27 cellular contexts compared by ENCODE assay signal in the genomic region with DNA sequence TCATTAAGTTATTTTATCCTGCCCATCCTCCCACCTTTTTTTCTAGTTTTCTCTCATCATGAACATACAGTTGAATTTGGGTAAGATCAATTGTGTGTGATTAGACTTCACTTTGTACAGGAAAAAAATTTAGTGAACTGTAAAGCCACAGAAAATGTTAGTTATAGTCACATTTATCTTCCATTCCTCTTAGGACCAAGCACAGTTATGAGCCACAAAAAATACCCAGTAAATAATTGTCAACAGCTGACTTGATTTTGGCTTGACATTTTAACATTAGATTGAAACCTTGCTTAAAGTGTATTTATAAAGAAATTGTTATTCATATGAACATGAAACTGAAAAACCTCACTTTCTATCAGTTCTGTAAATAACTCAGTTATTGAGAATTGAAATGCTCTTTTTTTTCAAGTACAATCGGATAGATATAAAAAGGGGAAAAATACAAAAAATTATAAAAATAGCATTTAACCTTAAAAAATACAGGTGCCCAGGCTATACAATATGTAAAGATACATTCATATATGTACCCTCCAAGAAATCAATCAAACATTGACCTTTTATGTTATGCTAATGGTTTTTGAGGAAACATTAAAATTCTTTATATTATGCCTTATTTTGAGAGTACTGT.
"Had no signal": no experiment of that assay in that cellular context is flagged by ENCODE, and none has a peak within 500 bp of the region (broad histone marks: within the 10 kb centered on the region; RNA-seq: fewer than 3 reads in every experiment).

No MANE protein-coding gene starts in this region.

- H3K36me3 ChIP-seq: left ventricle myocardium inferior, neural progenitor cell, ovary, prostate gland, sigmoid colon, spleen, stomach, thyroid gland, transverse colon, upper lobe of left lung, vagina had no signal

- H3K9ac ChIP-seq: neural progenitor cell had no signal

- FAIRE-seq: small intestine had no signal

- H3K9me3 ChIP-seq: left ventricle myocardium inferior, ovary, prostate gland, sigmoid colon, stomach, testis, thyroid gland, transverse colon, upper lobe of left lung, vagina had no signal

- H2AFZ ChIP-seq: neural progenitor cell had no signal

- H3K4me1 ChIP-seq: left ventricle myocardium inferior, prostate gland, spleen, stomach, testis, thyroid gland, upper lobe of left lung, vagina had no signal

- H3K4me1 Mint-ChIP-seq: immature natural killer cell; naive B cell; natural killer cell; stimulated activated effector memory CD8-positive, alpha-beta T cell treated with anti-CD3 and anti-CD28 coated beads, Interleukin-12 subunit alpha, Interleukin-12 subunit beta, amount 100 ng/mL, for 72 hours had no signal

- H3K36me3 Mint-ChIP-seq: immature natural killer cell; naive B cell; natural killer cell; neural progenitor cell; stimulated activated effector memory CD8-positive, alpha-beta T cell treated with anti-CD3 and anti-CD28 coated beads, Interleukin-12 subunit alpha, Interleukin-12 subunit beta, amount 100 ng/mL, for 72 hours had no signal

- H3K4me2 ChIP-seq: neural progenitor cell had no signal

- H3K4me3 Mint-ChIP-seq: immature natural killer cell; mesothelial cell of epicardium; naive B cell; natural killer cell; nephron progenitor cell; neural progenitor cell; stimulated activated effector memory CD8-positive, alpha-beta T cell treated with anti-CD3 and anti-CD28 coated beads, Interleukin-12 subunit alpha, Interleukin-12 subunit beta, amount 100 ng/mL, for 72 hours had no signal

- DNase-seq: hypothalamus; immature natural killer cell; islet precursor cell; left ventricle myocardium inferior; mesendoderm; naive B cell; natural killer cell; nephron progenitor cell; ovary; retina; right cardiac atrium; sigmoid colon; small intestine; spleen; stimulated activated CD4-positive, alpha-beta T cell treated with anti-CD3 and anti-CD28 coated beads, Interleukin-4, amount 100 ng/mL, for 24 hours; stimulated activated naive CD8-positive, alpha-beta T cell treated with anti-CD3 and anti-CD28 coated beads, Interleukin-15, Interleukin-2, amounts not matched to agents 100 U/mL and 50 U/mL, for 24 hours; stomach; testis; thyroid gland; transverse colon; upper lobe of left lung had no signal

- H3K27ac ChIP-seq: left ventricle myocardium inferior, neural progenitor cell, ovary, prostate gland, sigmoid colon, spleen, stomach, testis, thyroid gland, transverse colon, upper lobe of left lung, vagina had no signal

- H3K9me3 Mint-ChIP-seq: naive B cell; stimulated activated effector memory CD8-positive, alpha-beta T cell treated with anti-CD3 and anti-CD28 coated beads, Interleukin-12 subunit alpha, Interleukin-12 subunit beta, amount 100 ng/mL, for 72 hours had no signal

- H3K27me3 ChIP-seq: neural progenitor cell, ovary, sigmoid colon, spleen, stomach, testis, thyroid gland, transverse colon, upper lobe of left lung, vagina had no signal

- H3K27ac Mint-ChIP-seq: immature natural killer cell; mesothelial cell of epicardium; natural killer cell; neural progenitor cell; stimulated activated effector memory CD8-positive, alpha-beta T cell treated with anti-CD3 and anti-CD28 coated beads, Interleukin-12 subunit alpha, Interleukin-12 subunit beta, amount 100 ng/mL, for 72 hours had no signal

- H3K4me3 ChIP-seq: left ventricle myocardium inferior, lung, neural progenitor cell, ovary, prostate gland, sigmoid colon, spleen, stomach, testis, thyroid gland, transverse colon, upper lobe of left lung, vagina had no signal

- ATAC-seq: natural killer cell; right cardiac atrium; stimulated activated effector memory CD8-positive, alpha-beta T cell treated with anti-CD3 and anti-CD28 coated beads, Interleukin-12 subunit alpha, Interleukin-12 subunit beta, amount 100 ng/mL, for 72 hours; stimulated activated naive CD8-positive, alpha-beta T cell treated with anti-CD3 and anti-CD28 coated beads, Interleukin-15, Interleukin-2, amounts not matched to agents 100 U/mL and 50 U/mL, for 24 hours had no signal
